23 cellular contexts compared by ENCODE assay signal in the genomic region with DNA sequence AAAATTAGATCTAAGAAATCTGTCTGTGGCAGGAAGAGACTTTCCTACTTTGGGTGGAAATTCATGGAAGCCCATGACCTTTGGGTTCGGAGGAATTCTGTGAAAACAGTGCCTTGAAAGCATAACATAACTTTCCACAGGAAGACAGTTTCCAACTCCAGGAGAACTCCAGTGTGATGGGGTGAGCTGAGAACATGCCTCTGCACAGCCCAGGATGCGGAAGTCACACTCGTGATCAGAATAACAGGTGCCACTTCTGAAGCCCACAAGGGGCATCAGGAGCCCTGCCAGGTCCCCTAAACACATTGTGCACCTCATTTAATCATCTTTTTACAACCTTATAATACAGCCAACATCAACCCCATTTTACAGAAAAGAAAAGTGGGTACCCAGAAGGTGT. TPM values are rescaled to one million over a fixed set of nuclear protein-coding genes. Genes with fewer than 3 reads are reported as not detected.
"Had no signal": no experiment of that assay in that cellular context is flagged by ENCODE, and none has a peak within 500 bp of the region (broad histone marks: within the 10 kb centered on the region; RNA-seq: fewer than 3 reads in every experiment).

No MANE protein-coding gene starts in this region.

- H3K36me3 ChIP-seq: esophagus squamous epithelium, gastroesophageal sphincter, neutrophil, sigmoid colon, thoracic aorta, transverse colon had no signal

- H3K27me3 Mint-ChIP-seq: stimulated activated naive CD8-positive, alpha-beta T cell treated with anti-CD3 and anti-CD28 coated beads, Interleukin-15, amount 100 ng/mL, for 72 hours had no signal

- DNase-seq: dermis blood vessel endothelial cell; esophagus squamous epithelium; foreskin fibroblast; glutamatergic neuron; islet precursor cell; mammary epithelial cell; mucosa of descending colon; naive thymus-derived CD8-positive, alpha-beta T cell; posterior cingulate gyrus; sigmoid colon; stimulated activated CD4-positive, alpha-beta T cell treated with anti-CD3 and anti-CD28 coated beads, Interleukin-12 subunit alpha, Interleukin-12 subunit beta, amount 100 ng/mL, for 4 hours; stimulated activated naive CD8-positive, alpha-beta T cell treated with anti-CD3 and anti-CD28 coated beads, Interleukin-15, amount 100 ng/mL, for 72 hours; substantia nigra; transverse colon had no signal

- H3K9me3 ChIP-seq: esophagus squamous epithelium, gastroesophageal sphincter, mucosa of descending colon, neutrophil, sigmoid colon, thoracic aorta, transverse colon had no signal

- H3K4me3 Mint-ChIP-seq: naive thymus-derived CD8-positive, alpha-beta T cell; stimulated activated naive CD8-positive, alpha-beta T cell treated with anti-CD3 and anti-CD28 coated beads, Interleukin-15, amount 100 ng/mL, for 72 hours had no signal

- H3K4me1 ChIP-seq: esophagus squamous epithelium, gastroesophageal sphincter, sigmoid colon, transverse colon had no signal

- FAIRE-seq: colon had no signal

- H3K27ac ChIP-seq: esophagus squamous epithelium, gastroesophageal sphincter, neutrophil, sigmoid colon, thoracic aorta, transverse colon had no signal

- H3K36me3 Mint-ChIP-seq: naive thymus-derived CD8-positive, alpha-beta T cell had no signal

- H3K9me3 Mint-ChIP-seq: stimulated activated naive CD8-positive, alpha-beta T cell treated with anti-CD3 and anti-CD28 coated beads, Interleukin-15, amount 100 ng/mL, for 72 hours had no signal

- H3K27me3 ChIP-seq: esophagus squamous epithelium, gastroesophageal sphincter, neutrophil, sigmoid colon, transverse colon had no signal

- H3K4me3 ChIP-seq: esophagus squamous epithelium, gastroesophageal sphincter, mucosa of descending colon, sigmoid colon, skin epidermis, thoracic aorta, transverse colon had no signal

- H3K27ac Mint-ChIP-seq: naive thymus-derived CD8-positive, alpha-beta T cell; stimulated activated naive CD8-positive, alpha-beta T cell treated with anti-CD3 and anti-CD28 coated beads, Interleukin-15, amount 100 ng/mL, for 72 hours had no signal

RNA-seq across cellular contexts. Expression of a gene that starts 9.7 kb away (rescaled TPM):
- total RNA-seq: dermis blood vessel endothelial cell; epithelial cell of proximal tubule; left lobe of liver; mammary epithelial cell; naive thymus-derived CD8-positive, alpha-beta T cell; osteoblast; pulmonary artery endothelial cell had no signal
- polyA plus RNA-seq: mammary epithelial cell had no signal
